Comparison of ENCODE assay signal across 24 cellular contexts in the genomic region with DNA sequence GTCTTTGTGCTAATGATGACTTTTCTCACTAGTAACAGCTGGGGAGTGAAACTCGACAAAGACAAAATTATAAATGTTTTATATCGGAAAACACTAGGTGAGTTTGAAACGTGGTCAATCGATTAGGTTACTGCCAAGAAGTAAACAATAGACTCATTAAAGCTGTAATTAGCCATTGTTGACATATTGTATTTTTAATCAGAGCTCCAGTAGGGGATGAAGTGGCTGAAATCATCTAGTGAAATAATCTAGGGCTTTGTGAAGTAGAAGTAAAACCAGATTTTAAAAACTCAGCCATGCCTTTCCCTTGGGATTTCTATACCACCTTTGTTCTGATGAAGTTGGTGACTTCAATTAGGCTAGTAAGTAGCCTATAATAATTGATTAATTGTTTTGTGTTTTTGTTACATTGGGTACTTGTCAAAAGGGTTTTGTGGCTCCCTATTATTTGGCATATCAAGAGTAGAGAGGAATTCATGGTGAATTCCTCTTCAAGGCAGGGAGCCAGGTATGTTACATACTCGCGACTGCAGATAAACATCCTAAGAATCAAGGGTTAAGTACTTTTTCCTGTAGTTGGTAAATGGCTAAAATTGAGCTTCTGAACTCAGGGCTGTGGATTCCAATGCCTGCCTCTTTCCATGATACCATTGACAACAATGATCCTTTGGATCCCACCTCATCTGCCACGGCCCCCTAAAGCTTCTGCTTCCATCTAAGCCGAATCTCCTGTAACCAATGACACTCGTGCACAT. TPM values are rescaled to one million over a fixed set of nuclear protein-coding genes. Genes with fewer than 3 reads are reported as not detected.
"Had no signal": no experiment of that assay in that cellular context is flagged by ENCODE, and none has a peak within 500 bp of the region (broad histone marks: within the 10 kb centered on the region; RNA-seq: fewer than 3 reads in every experiment).

No MANE protein-coding gene starts in this region.

- H2AFZ ChIP-seq: parathyroid adenoma had no signal

- H3K27ac Mint-ChIP-seq: activated CD4-positive, alpha-beta memory T cell treated with anti-CD3 and anti-CD28 coated beads for 36 hours; activated naive CD4-positive, alpha-beta T cell treated with anti-CD3 and anti-CD28 coated beads for 36 hours; activated naive CD8-positive, alpha-beta T cell treated with anti-CD3 and anti-CD28 coated beads, Interleukin-2, amount 10 ng/mL, durations not matched to agents 7 days and 5 days; activated T-cell treated with anti-CD3 and anti-CD28 coated beads, Interleukin-2, amount 50 U/mL, for 72 hours; stimulated activated memory B cell treated with anti-CD40 and anti-IgM and Interleukin-4, amounts not matched to agents 10 μg/mL and 1 μg/mL and 100 μg/mL, for 72 hours; type B pancreatic cell had no signal

- DNase-seq: activated CD4-positive, alpha-beta memory T cell treated with anti-CD3 and anti-CD28 coated beads for 36 hours; activated CD4-positive, alpha-beta T cell treated with anti-CD3 and anti-CD28 coated beads for 48 hours; activated effector memory CD4-positive, alpha-beta T cell treated with Interleukin-2 at 50 U/mL for 16 hours; activated naive CD4-positive, alpha-beta T cell treated with anti-CD3 and anti-CD28 coated beads for 36 hours; activated naive CD8-positive, alpha-beta T cell treated with anti-CD3 and anti-CD28 coated beads, Interleukin-2, amount 10 ng/mL, durations not matched to agents 7 days and 5 days; activated T-cell treated with anti-CD3 and anti-CD28 coated beads, Interleukin-2, amount 50 U/mL, for 72 hours; amniotic stem cell; cerebellar nuclear complex; cortex of kidney; head of caudate nucleus; hypothalamus; left ventricle myocardium inferior; nucleus accumbens; right lobe of liver; stimulated activated CD4-positive, alpha-beta T cell treated with anti-CD3 and anti-CD28 coated beads, Interleukin-15, amount 100 ng/mL, for 24 hours; testis had no signal

- H3K4me1 ChIP-seq: gastroesophageal sphincter, left ventricle myocardium inferior, parathyroid adenoma, right lobe of liver, testis, vagina had no signal

- ATAC-seq: activated T-cell treated with anti-CD3 and anti-CD28 coated beads, Interleukin-2, amount 50 U/mL, for 72 hours; gastroesophageal sphincter; right lobe of liver; stimulated activated memory B cell treated with anti-CD40 and anti-IgM and Interleukin-4, amounts not matched to agents 10 μg/mL and 1 μg/mL and 100 μg/mL, for 72 hours had no signal

- H3K4me3 Mint-ChIP-seq: activated CD4-positive, alpha-beta memory T cell treated with anti-CD3 and anti-CD28 coated beads for 36 hours; activated naive CD4-positive, alpha-beta T cell treated with anti-CD3 and anti-CD28 coated beads for 36 hours; activated naive CD8-positive, alpha-beta T cell treated with anti-CD3 and anti-CD28 coated beads, Interleukin-2, amount 10 ng/mL, durations not matched to agents 7 days and 5 days; activated T-cell treated with anti-CD3 and anti-CD28 coated beads, Interleukin-2, amount 50 U/mL, for 72 hours; stimulated activated memory B cell treated with anti-CD40 and anti-IgM and Interleukin-4, amounts not matched to agents 10 μg/mL and 1 μg/mL and 100 μg/mL, for 72 hours; type B pancreatic cell had no signal

- H3K27ac ChIP-seq: epithelial cell of prostate, gastroesophageal sphincter, left ventricle myocardium inferior, parathyroid adenoma, right lobe of liver, testis, vagina had no signal

- H3K79me2 ChIP-seq: parathyroid adenoma had no signal

- H3K9me3 Mint-ChIP-seq: activated CD4-positive, alpha-beta memory T cell treated with anti-CD3 and anti-CD28 coated beads for 36 hours; activated naive CD4-positive, alpha-beta T cell treated with anti-CD3 and anti-CD28 coated beads for 36 hours; activated T-cell treated with anti-CD3 and anti-CD28 coated beads, Interleukin-2, amount 50 U/mL, for 72 hours; stimulated activated memory B cell treated with anti-CD40 and anti-IgM and Interleukin-4, amounts not matched to agents 10 μg/mL and 1 μg/mL and 100 μg/mL, for 72 hours; type B pancreatic cell had no signal

- H3K27me3 ChIP-seq: gastroesophageal sphincter, right lobe of liver, testis, vagina had no signal

- H3K4me3 ChIP-seq: gastroesophageal sphincter, left ventricle myocardium inferior, right lobe of liver, skin epidermis, testis, vagina had no signal

- H3K4me1 Mint-ChIP-seq: activated naive CD8-positive, alpha-beta T cell treated with anti-CD3 and anti-CD28 coated beads, Interleukin-2, amount 10 ng/mL, durations not matched to agents 7 days and 5 days; stimulated activated memory B cell treated with anti-CD40 and anti-IgM and Interleukin-4, amounts not matched to agents 10 μg/mL and 1 μg/mL and 100 μg/mL, for 72 hours had no signal

- H3K36me3 ChIP-seq: gastroesophageal sphincter, left ventricle myocardium inferior, right lobe of liver, vagina had no signal

- H3K27me3 Mint-ChIP-seq: activated CD4-positive, alpha-beta memory T cell treated with anti-CD3 and anti-CD28 coated beads for 36 hours had no signal

- H3K36me3 Mint-ChIP-seq: activated CD4-positive, alpha-beta memory T cell treated with anti-CD3 and anti-CD28 coated beads for 36 hours; activated naive CD8-positive, alpha-beta T cell treated with anti-CD3 and anti-CD28 coated beads, Interleukin-2, amount 10 ng/mL, durations not matched to agents 7 days and 5 days; stimulated activated memory B cell treated with anti-CD40 and anti-IgM and Interleukin-4, amounts not matched to agents 10 μg/mL and 1 μg/mL and 100 μg/mL, for 72 hours; type B pancreatic cell had no signal

RNA-seq across cellular contexts. Expression of gene RAB27B, which starts 31.6 kb away (rescaled TPM):
- total RNA-seq: lung microvascular endothelial cell had no signal
